Comparison of ENCODE assay signal across 8 cellular contexts in genomic region chr7:40133561-40134427, GRCh38. TPM values are rescaled to one million over a fixed set of nuclear protein-coding genes. Genes with fewer than 3 reads are reported as not detected.
DNase-seq lines count a peak whose midpoint lies in the region; ATAC-seq and TF ChIP-seq lines count a peak whose summit lies in the region.

No MANE protein-coding gene starts in this region.

- DNase-seq in Right ventricle myocardium inferior (ENCODE audit: missing footprints) (no peak), cardiac septum (ENCODE audit: low spot score) (no peak), Panc1 (ENCODE audit: low read depth, low spot score) (no peak), mesenchymal stem cell (peak; percentile 44), globus pallidus (ENCODE audit: low spot score) (no peak), cortex of kidney (lab: John Stamatoyannopoulos, UW) (no peak)

- 0% methylated on average over 11 of the region's 36 CpGs for WGBS in mesenchymal stem cell

- H3K27me3 ChIP-seq in Panc1 (ENCODE audit: control insufficient read depth, insufficient read depth, low read length): no peaks in the 10 kb centered on the region
- no peaks in the 10 kb centered on the region for H3K27me3 ChIP-seq in duodenal mucosa (ENCODE audit: control insufficient read depth in 1 of 2, insufficient read depth in 2 of 2, low read length in 2 of 2)
- H3K27me3 ChIP-seq in mesenchymal stem cell (ENCODE audit: control insufficient read depth in 1 of 2, insufficient read depth in 1 of 2, low read length in 2 of 2): no peaks in the 10 kb centered on the region

- H3K4me1 ChIP-seq in Panc1 (ENCODE audit: control insufficient read depth, insufficient read depth, low read length) (peaks cover 10% of the 10 kb centered on the region; the same call in 1 of the 2 replicates), duodenal mucosa (ENCODE audit: control insufficient read depth in 1 of 2, insufficient read depth in 2 of 2, low read length in 2 of 2) (peaks cover 18 to 19% of the 10 kb centered on the region in 2 donors), mesenchymal stem cell (ENCODE audit: control insufficient read depth, insufficient read depth, low read depth, low read length) (peaks cover 4% of the 10 kb centered on the region)

- H4K8ac ChIP-seq in mesenchymal stem cell (ENCODE audit: low read length): peak overlapping the region; percentile 93

- peak; percentile 78 for ATAC-seq in Right ventricle myocardium inferior
- peak; percentile 41 for ATAC-seq in HG02884 (IDR thresholded peaks at IDR 0.05; ENCODE audit: unreplicated experiment)
- peak; percentile 80 for ATAC-seq in Panc1

- H3K27ac ChIP-seq in Panc1 (ENCODE audit: low read length) (peak overlapping the region; percentile 95), duodenal mucosa (ENCODE audit: low read depth, low read length) (peak overlapping the region; percentile 77), mesenchymal stem cell (ENCODE audit: low read length, poor library complexity, severe bottlenecking) (peak overlapping the region; percentile 98)

- POLR2A ChIA-PET in Panc1 (lab: Charles Lee): interaction anchor here (0.6 kb wide), 1 partner anchor 16 kb away, joined by 3 read pairs; no protein-coding TSS in a partner anchor

- H4K91ac ChIP-seq in mesenchymal stem cell (ENCODE audit: low read length): peak overlapping the region; percentile 29

- no peak overlapping the region for H2AK5ac ChIP-seq in mesenchymal stem cell (ENCODE audit: low read length, severe bottlenecking)

- H3K9me3 ChIP-seq in Panc1 (ENCODE audit: control insufficient read depth, insufficient read depth, low read depth, low read length) (no peaks in the 10 kb centered on the region), duodenal mucosa (ENCODE audit: control insufficient read depth in 1 of 2, low read length in 2 of 2) (no peaks in the 10 kb centered on the region), mesenchymal stem cell (ENCODE audit: control insufficient read depth, low read length) (no peaks in the 10 kb centered on the region)

- no peak for TF ChIP-seq CTCF in Panc1 (IDR thresholded peaks at IDR 0.05)

- peak overlapping the region; percentile 67 to 78 for H3K4ac ChIP-seq in mesenchymal stem cell (ENCODE audit: low read depth in 1 of 2, low read length in 2 of 2)

- peak overlapping the region; percentile 91 for H2AFZ ChIP-seq in mesenchymal stem cell (ENCODE audit: low read depth, low read length)

- H3K79me1 ChIP-seq in mesenchymal stem cell (replicated peaks; ENCODE audit: low read length, poor library complexity, severe bottlenecking): peaks cover 16% of the 10 kb centered on the region

- BruUV-seq in Panc1 (replicated peaks; lab: Mats Ljungman, UMichigan): TSS peak; percentile 84

- H3K36me3 ChIP-seq in Panc1 (ENCODE audit: control insufficient read depth, insufficient read depth, low read length): no peaks in the 10 kb centered on the region; the same call in none of the 2 replicates
- H3K36me3 ChIP-seq in duodenal mucosa (ENCODE audit: control insufficient read depth in 1 of 2, insufficient read depth in 2 of 2, low read length in 2 of 2): no peaks in the 10 kb centered on the region
- peaks cover 0 to 4% of the 10 kb centered on the region in 2 experiments for H3K36me3 ChIP-seq in mesenchymal stem cell (ENCODE audit: control insufficient read depth in 1 of 2, insufficient read depth in 2 of 2, low read depth in 1 of 2, low read length in 2 of 2)

- peak overlapping the region in 1 of 2 experiments; percentile 47 for H2BK12ac ChIP-seq in mesenchymal stem cell (ENCODE audit: low read length in 2 of 2)

- no peak overlapping the region for H2BK15ac ChIP-seq in mesenchymal stem cell (ENCODE audit: low read depth, poor library complexity, severe bottlenecking)

- peak overlapping the region; percentile 88 for H2BK5ac ChIP-seq in mesenchymal stem cell (ENCODE audit: low read depth, low read length, poor library complexity, severe bottlenecking)

- peak overlapping the region; percentile 75 for H3K4me2 ChIP-seq in mesenchymal stem cell (ENCODE audit: low read length, poor library complexity, severe bottlenecking)

- H3K18ac ChIP-seq in mesenchymal stem cell (ENCODE audit: low read depth in 1 of 2, low read length in 2 of 2): peak overlapping the region; percentile 84 to 96

- intact Hi-C loops in Right ventricle myocardium inferior (cut with DNase I): loop anchor here (2.0 to 10.0 kb wide), 3 partner anchors 79 to 239 kb away; partner anchors contain the start of gene CDK13
- intact Hi-C loops in cardiac septum (cut with DNase I): loop anchor here (1.0 kb wide), 1 partner anchor 182 kb away; no protein-coding TSS in a partner anchor
- intact Hi-C loops in Panc1 (cut with micrococcal nuclease; ENCODE audit: unreplicated experiment): no loop called here

- peak overlapping the region in 1 of 2 experiments; percentile 36 for H3K14ac ChIP-seq in mesenchymal stem cell (ENCODE audit: low read length in 2 of 2)

- peak overlapping the region; percentile 73 for H2BK120ac ChIP-seq in mesenchymal stem cell (ENCODE audit: low read depth, low read length)

- H3K23ac ChIP-seq in mesenchymal stem cell (ENCODE audit: low read length in 2 of 2): peak overlapping the region; percentile 31 to 43

- H3K4me3 ChIP-seq in Panc1 (ENCODE audit: low read depth in 2 of 2, low read length in 2 of 2): peak overlapping the region; percentile 71 to 79
- peak overlapping the region; percentile 92 to 96 for H3K4me3 ChIP-seq in duodenal mucosa (ENCODE audit: low read depth in 1 of 2, low read length in 2 of 2)
- H3K4me3 ChIP-seq in mesenchymal stem cell (ENCODE audit: insufficient read depth in 1 of 2, low read depth in 1 of 2, low read length in 2 of 2): peak overlapping the region; percentile 93 to 95

- in situ Hi-C loops in Panc1 (cut with HindIII; ENCODE audit: low pct_unique_long_range_greater_than_20kb, low sequenced_read_pairs): no loop called here

- CTCF ChIA-PET in Panc1 (lab: Charles Lee): interaction anchor here (0.6 kb wide), 3 partner anchors 23 to 1476 kb away, joined by 3 to 14 read pairs (median 5); no protein-coding TSS in a partner anchor

- peak overlapping the region; percentile 90 to 98 for H3K9ac ChIP-seq in duodenal mucosa (ENCODE audit: low read depth in 1 of 2, low read length in 2 of 2)
- peak overlapping the region; percentile 99 for H3K9ac ChIP-seq in mesenchymal stem cell (ENCODE audit: low read length)

RNA-seq across cellular contexts. Expression of gene MPLKIP, which starts 0.6 kb away (rescaled TPM):
- total RNA-seq in Right ventricle myocardium inferior: 17.8 TPM
- total RNA-seq in cardiac septum: 17.1 TPM
- total RNA-seq in Panc1 (2021; ENCODE audit: unreplicated experiment): 42.6 TPM
- 27.2 TPM for polyA plus RNA-seq in Panc1 (2012; ENCODE audit: insufficient read length)
- 35.2 TPM for polyA plus RNA-seq in mesenchymal stem cell (2013, experiment 1 of 2)
- polyA plus RNA-seq in mesenchymal stem cell (2013, experiment 2 of 2): 36.2 TPM

RNA-seq across cellular contexts. Expression of gene SUGCT, which starts 1.0 kb away (rescaled TPM):
- 4.4 TPM for total RNA-seq in Right ventricle myocardium inferior
- 3.1 TPM for total RNA-seq in cardiac septum
- total RNA-seq in Panc1 (2021; ENCODE audit: unreplicated experiment): 3.1 TPM
- 3.9 TPM for polyA plus RNA-seq in Panc1 (2012; ENCODE audit: insufficient read length)
- polyA plus RNA-seq in mesenchymal stem cell (2013, experiment 1 of 2): 9.5 TPM
- polyA plus RNA-seq in mesenchymal stem cell (2013, experiment 2 of 2): 9.1 TPM
